In genomic region chr18:23245461-23245860, GRCh38 we compare ENCODE assay signal across 38 cellular contexts.
"Had no signal": no experiment of that assay in that cellular context is flagged by ENCODE, and none has a peak within 500 bp of the region (broad histone marks: within the 10 kb centered on the region; RNA-seq: fewer than 3 reads in every experiment).

No MANE protein-coding gene starts in this region.

- H3K27me3 ChIP-seq: body of pancreas, breast epithelium, MG63, Peyer's patch had no signal

- H3K27ac ChIP-seq: body of pancreas, breast epithelium, Peyer's patch, VCaP had no signal

- H3K27ac Mint-ChIP-seq: activated CD4-positive, alpha-beta T cell treated with anti-CD3 and anti-CD28 coated beads, Interleukin-2, amount 10 ng/mL, durations not matched to agents 24 days and 14 days; activated CD8-positive, alpha-beta T cell treated with anti-CD3 and anti-CD28 coated beads for 36 hours; activated naive CD4-positive, alpha-beta T cell treated with anti-CD3 and anti-CD28 coated beads, Interleukin-2, amount 50 U/mL, for 24 hours; activated naive CD8-positive, alpha-beta T cell treated with anti-CD3 and anti-CD28 coated beads, Interleukin-2, amount 10 ng/mL, durations not matched to agents 7 days and 5 days; activated T-cell treated with anti-CD3 and anti-CD28 coated beads, Interleukin-2, amount 50 U/mL, for 72 hours; activated T-helper 17 cell treated with anti-CD3 and anti-CD28 coated beads, Interleukin-2, amount 50 U/mL, for 72 hours; T-cell; T-helper 17 cell had no signal

- H3K9me3 ChIP-seq: body of pancreas, breast epithelium, MG63, Peyer's patch had no signal

- DNase-seq: activated CD4-positive, alpha-beta T cell treated with anti-CD3 and anti-CD28 coated beads, Interleukin-2, amount 10 ng/mL, durations not matched to agents 24 days and 14 days; activated CD4-positive, alpha-beta T cell treated with anti-CD3 and anti-CD28 coated beads, Interleukin-2, amount 50 U/mL, for 4 hours; activated CD4-positive, CD25-positive, alpha-beta regulatory T cell; activated CD8-positive, alpha-beta T cell treated with anti-CD3 and anti-CD28 coated beads for 36 hours; activated effector memory CD4-positive, alpha-beta T cell treated with anti-CD3 and anti-CD28 coated beads, Interleukin-2, amount 50 U/mL, for 16 hours; activated naive CD4-positive, alpha-beta T cell; activated naive CD8-positive, alpha-beta T cell treated with anti-CD3 and anti-CD28 coated beads, Interleukin-2, amount 10 ng/mL, durations not matched to agents 7 days and 5 days; activated T-cell treated with anti-CD3 and anti-CD28 coated beads, Interleukin-2, amount 50 U/mL, for 1 hour; activated T-cell treated with anti-CD3 and anti-CD28 coated beads, Interleukin-2, amount 50 U/mL, for 72 hours; body of pancreas; caudate nucleus; cerebellar nuclear complex; Karpas-422; KBM-7; MG63; NCI-H1048; NCI-H1105 treated with DMSO at 0.1 percent for 48 hours; NCI-H1436; NCI-H1694; NCI-H2029; NCI-H2107; NCI-H2171; NCI-H510A; NCI-H526; NCI-H748 treated with DMSO at 0.1 percent for 48 hours; NK-92 treated with Interleukin-12 subunit alpha and Interleukin-12 subunit beta, amount 100 ng/mL, for 24 hours; PC-3; Peyer's patch; RPMI8226; SHP77 treated with DMSO at 0.1 percent for 48 hours; T-cell; T-helper 17 cell had no signal

- FAIRE-seq: astrocyte had no signal

- H3K36me3 ChIP-seq: breast epithelium, MG63, Peyer's patch had no signal

- H3K4me3 ChIP-seq: body of pancreas, breast epithelium, MG63, Peyer's patch had no signal

- H3K27me3 Mint-ChIP-seq: activated CD4-positive, alpha-beta T cell treated with anti-CD3 and anti-CD28 coated beads, Interleukin-2, amount 10 ng/mL, durations not matched to agents 24 days and 14 days; activated CD8-positive, alpha-beta T cell treated with anti-CD3 and anti-CD28 coated beads for 36 hours; activated naive CD4-positive, alpha-beta T cell treated with anti-CD3 and anti-CD28 coated beads, Interleukin-2, amount 50 U/mL, for 24 hours; activated naive CD8-positive, alpha-beta T cell treated with anti-CD3 and anti-CD28 coated beads, Interleukin-2, amount 10 ng/mL, durations not matched to agents 7 days and 5 days; activated T-helper 17 cell treated with anti-CD3 and anti-CD28 coated beads, Interleukin-2, amount 50 U/mL, for 72 hours; T-cell; T-helper 17 cell had no signal

- H3K4me1 ChIP-seq: body of pancreas, breast epithelium, Peyer's patch had no signal

- H3K4me3 Mint-ChIP-seq: activated CD4-positive, alpha-beta T cell treated with anti-CD3 and anti-CD28 coated beads, Interleukin-2, amount 10 ng/mL, durations not matched to agents 24 days and 14 days; activated CD8-positive, alpha-beta T cell treated with anti-CD3 and anti-CD28 coated beads for 36 hours; activated naive CD4-positive, alpha-beta T cell treated with anti-CD3 and anti-CD28 coated beads, Interleukin-2, amount 50 U/mL, for 24 hours; activated naive CD8-positive, alpha-beta T cell treated with anti-CD3 and anti-CD28 coated beads, Interleukin-2, amount 10 ng/mL, durations not matched to agents 7 days and 5 days; activated T-cell treated with anti-CD3 and anti-CD28 coated beads, Interleukin-2, amount 50 U/mL, for 72 hours; activated T-helper 17 cell treated with anti-CD3 and anti-CD28 coated beads, Interleukin-2, amount 50 U/mL, for 72 hours; T-cell; T-helper 17 cell had no signal

- H3K9me3 Mint-ChIP-seq: activated CD4-positive, alpha-beta T cell treated with anti-CD3 and anti-CD28 coated beads, Interleukin-2, amount 10 ng/mL, durations not matched to agents 24 days and 14 days; activated CD8-positive, alpha-beta T cell treated with anti-CD3 and anti-CD28 coated beads for 36 hours; activated naive CD4-positive, alpha-beta T cell treated with anti-CD3 and anti-CD28 coated beads, Interleukin-2, amount 50 U/mL, for 24 hours; activated naive CD8-positive, alpha-beta T cell treated with anti-CD3 and anti-CD28 coated beads, Interleukin-2, amount 10 ng/mL, durations not matched to agents 7 days and 5 days; activated T-cell treated with anti-CD3 and anti-CD28 coated beads, Interleukin-2, amount 50 U/mL, for 72 hours; activated T-helper 17 cell treated with anti-CD3 and anti-CD28 coated beads, Interleukin-2, amount 50 U/mL, for 72 hours; T-cell had no signal

- H3K4me1 Mint-ChIP-seq: activated naive CD4-positive, alpha-beta T cell treated with anti-CD3 and anti-CD28 coated beads, Interleukin-2, amount 50 U/mL, for 24 hours; activated T-helper 17 cell treated with anti-CD3 and anti-CD28 coated beads, Interleukin-2, amount 50 U/mL, for 72 hours; T-cell; T-helper 17 cell had no signal

- H3K36me3 Mint-ChIP-seq: activated naive CD4-positive, alpha-beta T cell treated with anti-CD3 and anti-CD28 coated beads, Interleukin-2, amount 50 U/mL, for 24 hours; activated naive CD8-positive, alpha-beta T cell treated with anti-CD3 and anti-CD28 coated beads, Interleukin-2, amount 10 ng/mL, durations not matched to agents 7 days and 5 days; T-cell had no signal

- ATAC-seq: activated CD8-positive, alpha-beta T cell treated with anti-CD3 and anti-CD28 coated beads for 36 hours; activated T-cell treated with anti-CD3 and anti-CD28 coated beads, Interleukin-2, amount 50 U/mL, for 72 hours; activated T-helper 17 cell treated with anti-CD3 and anti-CD28 coated beads, Interleukin-2, amount 50 U/mL, for 72 hours; body of pancreas; PC-3; SK-N-SH treated with all-trans-retinoic acid at 6 μM for 48 hours; T-cell; T-helper 17 cell had no signal
